Comparison of ENCODE assay signal across 18 cellular contexts in genomic region chr10:103587073-103587472, GRCh38.
"Had no signal": no experiment of that assay in that cellular context is flagged by ENCODE, and none has a peak within 500 bp of the region (broad histone marks: within the 10 kb centered on the region; RNA-seq: fewer than 3 reads in every experiment).

No MANE protein-coding gene starts in this region.

- H3K27ac Mint-ChIP-seq: mesothelial cell of epicardium had no signal

- H3K36me3 ChIP-seq: left lung, lower lobe of right lung had no signal

- H3K36me3 Mint-ChIP-seq: naive B cell had no signal

- H3K4me1 ChIP-seq: foreskin keratinocyte had no signal

- H3K27ac ChIP-seq: coronary artery, esophagus muscularis mucosa, foreskin keratinocyte, gastroesophageal sphincter, heart right ventricle, left lung, lower lobe of right lung had no signal

- H3K9me3 ChIP-seq: left lung, lower lobe of right lung, mucosa of descending colon had no signal

- H3K4me3 ChIP-seq: coronary artery, dorsolateral prefrontal cortex, esophagus muscularis mucosa, gastroesophageal sphincter, heart right ventricle, left lung, lower lobe of right lung, mucosa of descending colon had no signal

- ATAC-seq: foreskin keratinocyte, gastroesophageal sphincter, heart right ventricle, left cardiac atrium, left lung, left ventricle myocardium superior, lower lobe of right lung, mucosa of descending colon had no signal

- H3K4me1 Mint-ChIP-seq: mesothelial cell of epicardium had no signal

- DNase-seq: dermis blood vessel endothelial cell; dorsolateral prefrontal cortex; effector CD4-positive, alpha-beta T cell; effector memory CD4-positive, alpha-beta T cell; foreskin keratinocyte; heart right ventricle; hippocampal formation; left cardiac atrium; left lung; left ventricle myocardium superior; lower lobe of right lung; mesenchymal stem cell; mucosa of descending colon; naive B cell had no signal

- H3K27me3 Mint-ChIP-seq: naive B cell had no signal

- H3K4me3 Mint-ChIP-seq: mesothelial cell of epicardium had no signal
